In genomic region chr6:129558248-129558647, GRCh38 we compare ENCODE assay signal across 35 cellular contexts.
"Had no signal": no experiment of that assay in that cellular context is flagged by ENCODE, and none has a peak within 500 bp of the region (broad histone marks: within the 10 kb centered on the region; RNA-seq: fewer than 3 reads in every experiment).

No MANE protein-coding gene starts in this region.

- H3K9me3 ChIP-seq: MG63 had no signal

- H3K4me3 ChIP-seq: MG63 had no signal

- H3K27me3 ChIP-seq: MG63 had no signal

- H3K36me3 ChIP-seq: MG63 had no signal

- DNase-seq: Kasumi-1, MG63, MM.1S, MV-4-11, NCI-H1048, NCI-H1092, NCI-H1092 treated with DMSO at 0.1 percent for 48 hours, NCI-H1105, NCI-H1105 treated with DMSO at 0.1 percent for 48 hours, NCI-H1417, NCI-H1417 treated with DMSO at 0.1 percent for 48 hours, NCI-H1436, NCI-H1436 treated with DMSO at 0.1 percent for 48 hours, NCI-H146, NCI-H1694, NCI-H1694 treated with DMSO at 0.1 percent for 48 hours, NCI-H187, NCI-H187 treated with DMSO at 0.1 percent for 48 hours, NCI-H1930, NCI-H2029, NCI-H2029 treated with DMSO at 0.1 percent for 48 hours, NCI-H2081, NCI-H2081 treated with DMSO at 0.1 percent for 48 hours, NCI-H2107, NCI-H2171, NCI-H2171 treated with DMSO at 0.1 percent for 48 hours, NCI-H2227 treated with DMSO at 0.1 percent for 48 hours, NCI-H226, NCI-H345, NCI-H446, NCI-H446 treated with DMSO at 0.1 percent for 48 hours, NCI-H510A, NCI-H510A treated with DMSO at 0.1 percent for 48 hours, NCI-H524, NCI-H524 treated with DMSO at 0.1 percent for 48 hours had no signal
